In the genomic region with DNA sequence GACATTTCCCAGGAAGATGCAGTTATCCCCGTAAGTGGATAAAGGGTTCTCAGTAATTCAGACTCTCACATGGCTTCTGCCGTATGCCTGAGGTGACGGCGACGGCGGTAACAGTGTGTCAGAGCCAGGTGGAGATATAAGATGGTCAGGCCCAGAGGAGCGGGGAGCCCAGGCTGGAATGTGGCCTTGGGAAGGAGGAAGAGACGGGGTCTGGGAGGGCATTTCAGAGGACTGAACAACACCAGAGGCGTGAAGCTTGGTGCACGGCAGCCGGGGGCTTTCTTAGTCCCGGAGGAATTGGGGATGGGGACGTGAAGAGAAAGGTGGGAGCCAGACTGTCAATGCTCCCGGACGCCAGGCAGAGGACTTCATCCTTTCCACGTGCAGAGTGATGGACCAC, we compare ENCODE assay signal across 8 cellular contexts. TPM values are rescaled to one million over a fixed set of nuclear protein-coding genes. Genes with fewer than 3 reads are reported as not detected.
DNase-seq lines count a peak whose midpoint lies in the region; ATAC-seq, FAIRE-seq and TF ChIP-seq lines count a peak whose summit lies in the region.

No MANE protein-coding gene starts in this region.

- no peak overlapping the region for H4K5ac ChIP-seq in H1 (ENCODE audit: insufficient read length, low read depth, low read length)

- H3K4me2 ChIP-seq in OCI-LY1 (ENCODE audit: low read length) (peak overlapping the region; percentile 94), H1 (ENCODE audit: insufficient read depth in 1 of 2, low read depth in 2 of 2, low read length in 2 of 2) (peak overlapping the region; percentile 70 to 95)

- peaks cover 31% of the 10 kb centered on the region for H3K4me1 Mint-ChIP-seq in CD4-positive, alpha-beta T cell (ENCODE audit: low read depth)

- no peak overlapping the region for H2BK5ac ChIP-seq in H1 (ENCODE audit: low read depth, low read length)

- H3K4me3 ChIP-seq in OCI-LY1 (ENCODE audit: low read depth, low read length, poor library complexity, severe bottlenecking) (peak overlapping the region; percentile 100), H1 (ENCODE audit: extremely low read depth in 1 of 4, insufficient read depth in 2 of 4, low read depth in 3 of 4, low read length in 4 of 4) (peak overlapping the region; percentile 79 to 92 (median 85); a peak in 7 of 8 replicates), neutrophil (ENCODE audit: low read depth in 1 of 2, low read length in 1 of 2) (peak overlapping the region; percentile 84 to 95)

- no peak for TF ChIP-seq POLR2A in H1 (IDR thresholded peaks at IDR 0.05; ENCODE audit: control extremely low read depth in 1 of 2, low read depth in 2 of 2, low read length in 2 of 2)

- H3K23me2 ChIP-seq in H1 (ENCODE audit: low read depth, low read length) = peaks cover 6% of the 10 kb centered on the region; the same call in 1 of the 2 replicates

- H2AFZ ChIP-seq in OCI-LY1 (ENCODE audit: low read length) (no peak overlapping the region), H1 (ENCODE audit: low read length) (no peak overlapping the region)

- no peaks in the 10 kb centered on the region for H3F3A ChIP-seq in OCI-LY1 (ENCODE audit: insufficient read depth, low read length)

- no peak overlapping the region for H2BK15ac ChIP-seq in H1 (ENCODE audit: low read length)

- DNase-seq in CD4-positive, alpha-beta T cell = no peak
- DNase-seq in H1 (ENCODE audit: low read depth in 1 of 2, low spot score in 2 of 2) (no peak), NCI-H226 (no peak), NCI-H748 treated with DMSO at 0.1 percent for 48 hours (lab: John Stamatoyannopoulos, UW) (no peak), NOMO-1 treated with dmso at 0.1 percent for 144 hours (lab: John Stamatoyannopoulos, UW; ENCODE audit: unreplicated experiment) (no peak)

- no peak for TF ChIP-seq CTCF in CD4-positive, alpha-beta T cell (IDR thresholded peaks at IDR 0.05)
- TF ChIP-seq CTCF in OCI-LY1 (IDR thresholded peaks at IDR 0.05; ENCODE audit: low read length) (no peak), H1 (IDR thresholded peaks at IDR 0.05; ENCODE audit: control extremely low read depth in 1 of 3, insufficient read depth in 1 of 3, low read depth in 1 of 3, low read length in 3 of 3) (no peak), neutrophil (IDR thresholded peaks at IDR 0.05) (no peak)

- POLR2A ChIA-PET in CD4-positive, alpha-beta T cell (lab: Charles Lee) = interaction anchor here (1.2 to 2.8 kb wide), 5 partner anchors 13 to 197 kb away, joined by 3 to 36 read pairs (median 5); a partner anchor contains a TSS
- POLR2A ChIA-PET in H1 (lab: Charles Lee; ENCODE audit: partially characterized antibody) = interaction anchor here (1.1 to 4.1 kb wide), 4 partner anchors 10 to 75 kb away, joined by 3 to 29 read pairs (median 6); no protein-coding TSS in a partner anchor

- peak overlapping the region; percentile 95 for H3K4me3 Mint-ChIP-seq in CD4-positive, alpha-beta T cell

- H3K9me3 ChIP-seq in CD4-positive, alpha-beta T cell (ENCODE audit: control insufficient read depth, low read length) = no peaks in the 10 kb centered on the region
- H3K9me3 ChIP-seq in OCI-LY1 (ENCODE audit: low read length) = no peaks in the 10 kb centered on the region
- no peaks in the 10 kb centered on the region for H3K9me3 ChIP-seq in H1 (ENCODE audit: insufficient read depth in 2 of 2, low read depth in 1 of 2, low read length in 1 of 2)
- no peaks in the 10 kb centered on the region for H3K9me3 ChIP-seq in neutrophil

- H4K91ac ChIP-seq in H1 (replicated peaks; ENCODE audit: insufficient read length, low read length) = no peak overlapping the region

- no peak for FAIRE-seq in H1 (lab: Jason Lieb, UNC)

- peak overlapping the region; percentile 88 for H3K27ac Mint-ChIP-seq in CD4-positive, alpha-beta T cell

- no peak overlapping the region for H3K56ac ChIP-seq in H1 (replicated peaks; ENCODE audit: insufficient read length, low read depth, low read length)

- H3K79me1 ChIP-seq in H1 (ENCODE audit: low read depth, low read length) = peaks cover 11% of the 10 kb centered on the region

- no peak overlapping the region for H3K23ac ChIP-seq in H1 (ENCODE audit: insufficient read length)

- no peaks in the 10 kb centered on the region for H3K27me3 ChIP-seq in CD4-positive, alpha-beta T cell (ENCODE audit: control insufficient read depth, insufficient read depth, low read length)
- H3K27me3 ChIP-seq in OCI-LY1 (ENCODE audit: insufficient read depth, low read length) = no peaks in the 10 kb centered on the region
- no peaks in the 10 kb centered on the region for H3K27me3 ChIP-seq in H1 (replicated peaks in 1 of 4; ENCODE audit: control insufficient read depth in 3 of 4, extremely low read depth in 1 of 4, insufficient read depth in 3 of 4, low read length in 3 of 4)
- no peaks in the 10 kb centered on the region for H3K27me3 ChIP-seq in neutrophil

- H2BK20ac ChIP-seq in H1 (ENCODE audit: low read length) = no peak overlapping the region

- TF ChIP-seq EP300 in H1 (IDR thresholded peaks at IDR 0.05; ENCODE audit: borderline replicate concordance in 1 of 2, low read depth in 2 of 2, low read length in 2 of 2) = no peak

- no peak overlapping the region for H4K8ac ChIP-seq in H1 (ENCODE audit: extremely low read depth, insufficient read depth, low read length)

- peaks cover 54% of the 10 kb centered on the region for H3K36me3 Mint-ChIP-seq in CD4-positive, alpha-beta T cell (ENCODE audit: low read depth)

- intact Hi-C loops in CD4-positive, alpha-beta T cell (cut with DNase I, micrococcal nuclease) = loop anchor here in 1 of 2 experiments (5.0 to 10.0 kb wide), 2 partner anchors 255 to 758 kb away; a partner anchor contains a TSS

- peaks cover 22% of the 10 kb centered on the region for H3K79me2 ChIP-seq in OCI-LY1 (ENCODE audit: insufficient read depth, low read length)
- H3K79me2 ChIP-seq in H1 (ENCODE audit: control insufficient read depth in 1 of 2, insufficient read depth in 2 of 2, low read length in 2 of 2) = peaks cover 4 to 36% of the 10 kb centered on the region in 2 experiments; a peak in 3 of 4 replicates

- H3K36me3 ChIP-seq in OCI-LY1 (ENCODE audit: insufficient read depth, low read length) (peaks cover 47% of the 10 kb centered on the region), H1 (ENCODE audit: control insufficient read depth in 2 of 4, insufficient read depth in 4 of 4, low read length in 3 of 4) (peaks cover 3 to 17% (median 9%) of the 10 kb centered on the region in 4 experiments; a peak in 6 of 8 replicates), neutrophil (peaks cover 48% of the 10 kb centered on the region)

- peaks cover 32% of the 10 kb centered on the region for H3K4me1 ChIP-seq in OCI-LY1 (ENCODE audit: insufficient read depth, low read length, severe bottlenecking)
- peaks cover 0 to 9% (median 2%) of the 10 kb centered on the region in 4 experiments; a peak in 6 of 7 replicates for H3K4me1 ChIP-seq in H1 (replicated peaks in 1 of 4; ENCODE audit: control insufficient read depth in 3 of 4, insufficient read depth in 4 of 4, low read length in 3 of 4)
- H3K4me1 ChIP-seq in neutrophil (ENCODE audit: control insufficient read depth in 1 of 2, insufficient read depth in 1 of 2, low read depth in 1 of 2, low read length in 1 of 2) = peaks cover 26 to 31% of the 10 kb centered on the region in 2 experiments

- H3K9ac ChIP-seq in OCI-LY1 (ENCODE audit: low read length) (peak overlapping the region; percentile 92), H1 (replicated peaks in 1 of 4; ENCODE audit: extremely low read depth in 1 of 4, low read depth in 3 of 4, low read length in 3 of 4) (peak overlapping the region in 2 of 4 experiments; percentile 25 to 55; a peak in 3 of 7 replicates)

- no peak overlapping the region for H2BK12ac ChIP-seq in H1 (ENCODE audit: low read depth, low read length)

- no peak overlapping the region for H3K14ac ChIP-seq in H1 (ENCODE audit: insufficient read length)

- H3K4ac ChIP-seq in H1 (replicated peaks; ENCODE audit: insufficient read length, low read depth, low read length) = no peak overlapping the region

- no peak for TF ChIP-seq RAD21 in H1 (IDR thresholded peaks at IDR 0.05 in 1 of 2, conservative IDR thresholded peaks at IDR 0.05 in 1 of 2; ENCODE audit: low read depth in 2 of 2, low read length in 2 of 2)

- no peaks in the 10 kb centered on the region for H3K9me2 ChIP-seq in OCI-LY1 (ENCODE audit: low read depth, low read length)

- H2BK120ac ChIP-seq in H1 (replicated peaks; ENCODE audit: low read depth, low read length) = no peak overlapping the region

- no peak for ATAC-seq in CD4-positive, alpha-beta T cell (ENCODE audit: poor library complexity)
- ATAC-seq in HG03342 (IDR thresholded peaks at IDR 0.05; ENCODE audit: unreplicated experiment) = no peak

- CTCF ChIA-PET in CD4-positive, alpha-beta T cell (lab: Charles Lee) = interaction anchor here (1.3 kb wide), 1 partner anchor 131 kb away, joined by 3 read pairs; no protein-coding TSS in a partner anchor
- CTCF ChIA-PET in H1 (lab: Charles Lee; ENCODE audit: partially characterized antibody) = interaction anchor here (1.0 to 2.7 kb wide), 2 partner anchors 10 to 155 kb away, joined by 3 to 18 read pairs; no protein-coding TSS in a partner anchor

- H2AK5ac ChIP-seq in H1 (ENCODE audit: low read depth, low read length) = no peak overlapping the region

- H4K20me1 ChIP-seq in OCI-LY1 (ENCODE audit: insufficient read depth, low read length) = no peaks in the 10 kb centered on the region
- H4K20me1 ChIP-seq in H1 (replicated peaks in 1 of 2; ENCODE audit: control insufficient read depth in 1 of 2, insufficient read depth in 2 of 2, low read length in 2 of 2) = peaks cover 4 to 12% of the 10 kb centered on the region in 2 experiments

- WGBS in H1 (ENCODE audit: extremely low coverage in 1 of 2, insufficient coverage in 1 of 2, insufficient read length in 1 of 2, insufficient replicate concordance in 2 of 2, low coverage in 1 of 2, low lambda C conversion rate in 2 of 2, missing lambda C conversion rate in 1 of 2), 2 experiments = 83% methylated on average over 16 of the region's 16 CpGs; no CpG with 5 or more reads in 1 of the 2 experiments

- H3K9me3 Mint-ChIP-seq in CD4-positive, alpha-beta T cell = no peaks in the 10 kb centered on the region

- H3K18ac ChIP-seq in H1 (ENCODE audit: extremely low read depth, low read length) = no peak overlapping the region

- H3K27me3 Mint-ChIP-seq in CD4-positive, alpha-beta T cell = no peaks in the 10 kb centered on the region

- H3K27ac ChIP-seq in CD4-positive, alpha-beta T cell (ENCODE audit: low read depth, low read length) = no peak overlapping the region
- H3K27ac ChIP-seq in OCI-LY1 (ENCODE audit: low read depth, low read length, poor library complexity, severe bottlenecking) (no peak overlapping the region), H1 (ENCODE audit: low read depth, low read length) (no peak overlapping the region), neutrophil (peak overlapping the region; percentile 95)

RNA-seq across cellular contexts. Expression of a gene that starts 1.0 kb away (rescaled TPM):
- total RNA-seq in CD4-positive, alpha-beta T cell = 10 to 100 TPM; 57.9 to 60.7 TPM
- 92.0 and 102 TPM in 2 replicates for total RNA-seq in H1 (2021; fragmentation: NEBNext Ultra II Directional; extraction: Animal tissue kit (Norgen Biotek cat#: 25700))
- polyA plus RNA-seq in H1 (2011; rRNA removed) = 120 and 134 TPM in 2 replicates
- 93.7 TPM for polyA plus RNA-seq in H1 (2011; cell fraction: cytosol; rRNA removed)
- polyA plus RNA-seq in H1 (2011; cell fraction: nucleus; rRNA removed) = 63.8 TPM
- 70.3 to 94.7 TPM (median 80.1 TPM) in 4 replicates for polyA plus RNA-seq in H1 (2012, experiment 1 of 2)
- polyA plus RNA-seq in H1 (2012, experiment 2 of 2) = 37.7 TPM
- polyA plus RNA-seq in H1 (2013, experiment 1 of 2) = 96.9 TPM
- 106 TPM for polyA plus RNA-seq in H1 (2013, experiment 2 of 2)
- polyA minus RNA-seq in H1 (2011; rRNA and poly(A)+ RNA removed) = 133 and 151 TPM in 2 replicates
- 34.6 TPM for polyA minus RNA-seq in H1 (2011; cell fraction: cytosol; rRNA and poly(A)+ RNA removed)
- polyA minus RNA-seq in H1 (2011; cell fraction: nucleus; rRNA and poly(A)+ RNA removed) = 20.3 TPM

RNA-seq across cellular contexts. Expression of a gene that starts 1.3 kb away (rescaled TPM):
- 1 to 10 TPM; 5.3 to 6.5 TPM for total RNA-seq in CD4-positive, alpha-beta T cell
- 9.1 and 10.5 TPM in 2 replicates for total RNA-seq in H1 (2021; fragmentation: NEBNext Ultra II Directional; extraction: Animal tissue kit (Norgen Biotek cat#: 25700))
- polyA plus RNA-seq in H1 (2011; rRNA removed) = 5.0 and 7.6 TPM in 2 replicates
- 6.9 TPM for polyA plus RNA-seq in H1 (2011; cell fraction: cytosol; rRNA removed)
- polyA plus RNA-seq in H1 (2011; cell fraction: nucleus; rRNA removed) = 15.8 TPM
- 4.3 to 8.9 TPM (median 7.8 TPM) in 4 replicates for polyA plus RNA-seq in H1 (2012, experiment 1 of 2)
- 2.9 TPM for polyA plus RNA-seq in H1 (2012, experiment 2 of 2)
- polyA plus RNA-seq in H1 (2013, experiment 1 of 2) = 3.5 TPM
- polyA plus RNA-seq in H1 (2013, experiment 2 of 2) = 3.7 TPM
- 9.2 and 11.9 TPM in 2 replicates for polyA minus RNA-seq in H1 (2011; rRNA and poly(A)+ RNA removed)
- 7.9 TPM for polyA minus RNA-seq in H1 (2011; cell fraction: cytosol; rRNA and poly(A)+ RNA removed)
- polyA minus RNA-seq in H1 (2011; cell fraction: nucleus; rRNA and poly(A)+ RNA removed) = 14.4 TPM

RNA-seq across cellular contexts. Expression of a gene that starts 19.7 kb away (rescaled TPM):
- 10 to 100 TPM; 12.0 to 12.5 TPM for total RNA-seq in CD4-positive, alpha-beta T cell
- 24.3 and 24.7 TPM in 2 replicates for total RNA-seq in H1 (2021; fragmentation: NEBNext Ultra II Directional; extraction: Animal tissue kit (Norgen Biotek cat#: 25700))
- 26.9 and 37.3 TPM in 2 replicates for polyA plus RNA-seq in H1 (2011; rRNA removed)
- 29.9 TPM for polyA plus RNA-seq in H1 (2011; cell fraction: cytosol; rRNA removed)
- polyA plus RNA-seq in H1 (2011; cell fraction: nucleus; rRNA removed) = 42.6 TPM
- polyA plus RNA-seq in H1 (2012, experiment 1 of 2) = 16.5 to 25.6 TPM (median 24.1 TPM) in 4 replicates
- polyA plus RNA-seq in H1 (2012, experiment 2 of 2) = 26.0 TPM
- polyA plus RNA-seq in H1 (2013, experiment 1 of 2) = 13.3 TPM
- 13.7 TPM for polyA plus RNA-seq in H1 (2013, experiment 2 of 2)
- polyA minus RNA-seq in H1 (2011; rRNA and poly(A)+ RNA removed) = 10.7 and 13.6 TPM in 2 replicates
- polyA minus RNA-seq in H1 (2011; cell fraction: cytosol; rRNA and poly(A)+ RNA removed) = 19.8 TPM
- 22.3 TPM for polyA minus RNA-seq in H1 (2011; cell fraction: nucleus; rRNA and poly(A)+ RNA removed)
